ENCODE assay signal across 8 cellular contexts in the genomic region with DNA sequence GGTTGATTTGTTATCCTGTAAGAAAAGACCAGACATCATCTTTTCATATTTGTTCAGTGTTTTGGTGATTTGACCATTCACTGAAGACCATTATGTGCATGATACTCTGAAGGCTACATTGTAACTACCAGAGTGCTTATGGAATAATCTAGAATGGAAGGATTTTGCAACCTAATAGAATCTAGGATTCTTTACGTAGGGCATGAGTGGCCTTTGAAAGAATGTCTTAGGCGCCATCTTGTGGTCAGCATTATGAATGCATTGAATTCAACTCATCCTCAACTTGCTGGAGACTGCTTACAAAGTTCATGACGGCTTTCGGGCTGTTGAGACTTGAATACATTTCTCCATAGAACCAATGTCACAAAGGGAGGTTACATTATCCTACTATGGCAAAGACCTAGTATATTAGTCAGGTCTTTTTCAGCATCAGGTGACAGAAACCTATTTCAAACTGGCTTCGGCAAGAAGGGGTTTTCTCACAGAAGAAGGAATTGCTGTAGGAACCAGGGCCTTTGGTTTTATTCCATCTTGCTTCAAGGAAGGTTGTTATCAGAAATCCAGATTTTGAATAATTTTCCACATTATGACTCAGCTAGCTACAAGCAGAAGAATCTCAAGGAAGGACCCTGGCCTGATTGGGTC.
DNase-seq lines count a peak whose midpoint lies in the region; ATAC-seq, FAIRE-seq and TF ChIP-seq lines count a peak whose summit lies in the region.

No MANE protein-coding gene starts in this region.

- FAIRE-seq in pancreas (lab: Jason Lieb, UNC) = peak; percentile 95

- H3K9me2 ChIP-seq in PC-3 (replicated peaks; ENCODE audit: low read length) = no peaks in the 10 kb centered on the region

- no peaks in the 10 kb centered on the region for H3K79me2 ChIP-seq in PC-3 (ENCODE audit: low read length)

- 17 to 20% methylated on average over 5 of the region's 5 CpGs for WGBS in pancreas, 2 donors

- H2AFZ ChIP-seq in PC-3 (ENCODE audit: low read length) = peak overlapping the region; percentile 40; the same call in 1 of the 2 replicates

- intact Hi-C loops in PC-3 (cut with micrococcal nuclease) (loop anchor here (1.0 to 10.0 kb wide), 6 partner anchors 115 to 358 kb away; a partner anchor contains a TSS), pancreas (cut with DNase I) (loop anchor here (5.0 to 10.0 kb wide), 3 partner anchors 133 to 865 kb away; no protein-coding TSS in a partner anchor)

- TF ChIP-seq CTCF in PC-3 (conservative IDR thresholded peaks at IDR 0.05; ENCODE audit: low read depth, low read length) (peak; percentile 78), pancreas (IDR thresholded peaks at IDR 0.05) (peak; percentile 54 to 81 (median 67))

- H3K4me2 ChIP-seq in PC-3 (ENCODE audit: low read length) = no peak overlapping the region

- H3K4me3 ChIP-seq in PC-3 (ENCODE audit: low read length) (no peak overlapping the region), pancreas (no peak overlapping the region)

- H4K20me1 ChIP-seq in PC-3 (ENCODE audit: low read length) = no peaks in the 10 kb centered on the region

- no TSS peak for BruUV-seq in PC-3 (replicated peaks; lab: Mats Ljungman, UMichigan)

- H3K27ac ChIP-seq in PC-3 (ENCODE audit: low read length) (no peak overlapping the region), pancreas (no peak overlapping the region)

- no peak overlapping the region for H3K9ac ChIP-seq in PC-3 (ENCODE audit: low read length)

- no peaks in the 10 kb centered on the region for H3K27me3 ChIP-seq in PC-3 (ENCODE audit: low read length)
- H3K27me3 ChIP-seq in pancreas = no peaks in the 10 kb centered on the region

- H3K4me1 ChIP-seq in PC-3 (ENCODE audit: insufficient read depth, low read length) (no peaks in the 10 kb centered on the region), pancreas (no peaks in the 10 kb centered on the region)

- no peaks in the 10 kb centered on the region for H3F3A ChIP-seq in PC-3 (ENCODE audit: low read length, unreplicated experiment)

- POLR2A ChIA-PET in PC-3 (lab: Charles Lee; ENCODE audit: unreplicated experiment) = no interaction called here

- CTCF ChIA-PET in PC-3 (lab: Charles Lee) = no interaction called here

- peak; percentile 70 for ATAC-seq in GM19395 (IDR thresholded peaks at IDR 0.05; ENCODE audit: unreplicated experiment)
- ATAC-seq in PC-3 = peak; percentile 71
- peak; percentile 83 to 96 (median 90) for ATAC-seq in pancreas
- no peak for ATAC-seq in GM18519 (IDR thresholded peaks at IDR 0.05; ENCODE audit: low FRiP score, unreplicated experiment)

- H3K36me3 ChIP-seq in PC-3 (ENCODE audit: low read depth, low read length) (no peaks in the 10 kb centered on the region; the same call in 1 of the 2 replicates), pancreas (no peaks in the 10 kb centered on the region)

- H3K9me3 ChIP-seq in PC-3 (ENCODE audit: low read length) (no peaks in the 10 kb centered on the region), pancreas (no peaks in the 10 kb centered on the region)

- DNase-seq in COR-L47 (lab: John Stamatoyannopoulos, UW) (peak; percentile 30), HuH-7 (ENCODE audit: low spot score) (peak; percentile 23), PC-3 (peak; percentile 84), germinal center (ENCODE audit: low spot score) (peak; percentile 47), pancreas (peak in 3 of 6 donors; percentile 33 to 66 (median 51))
- DNase-seq in activated naive CD4-positive, alpha-beta T cell treated with Interleukin-2 at 50 U/mL for 16 hours = peak; percentile 37
